ENCODE assay signal across 17 cellular contexts in genomic region chr2:58680938-58681337, GRCh38.
DNase-seq lines count a peak whose midpoint lies in the region; ATAC-seq, FAIRE-seq and TF ChIP-seq lines count a peak whose summit lies in the region.
"Had no signal": no experiment of that assay in that cellular context is flagged by ENCODE, and none has a peak within 500 bp of the region (broad histone marks: within the 10 kb centered on the region; RNA-seq: fewer than 3 reads in every experiment).

No MANE protein-coding gene starts in this region.

- H3K27ac Mint-ChIP-seq in neural progenitor cell, result no peak overlapping the region
- H3K27ac Mint-ChIP-seq: activated T-cell treated with anti-CD3 and anti-CD28 coated beads, Interleukin-2, amount 50 U/mL, for 72 hours; nephron progenitor cell had no signal

- H3K4me3 ChIP-seq in bronchial epithelial cell (ENCODE audit: low read depth, low read length) (no peak overlapping the region), neural progenitor cell (no peak overlapping the region), spleen (no peak overlapping the region)
- H3K4me3 ChIP-seq: coronary artery, lung, right atrium auricular region had no signal

- H3K4me2 ChIP-seq in neural progenitor cell, result no peak overlapping the region

- no peak overlapping the region for H3K9ac ChIP-seq in neural progenitor cell

- H3K4me1 ChIP-seq in neural progenitor cell, result no peaks in the 10 kb centered on the region
- no peaks in the 10 kb centered on the region for H3K4me1 ChIP-seq in spleen
- H3K4me1 ChIP-seq: right atrium auricular region had no signal

- H3K9me3 Mint-ChIP-seq in neural progenitor cell, result no peaks in the 10 kb centered on the region
- H3K9me3 Mint-ChIP-seq: activated T-cell treated with anti-CD3 and anti-CD28 coated beads, Interleukin-2, amount 50 U/mL, for 72 hours; nephron progenitor cell had no signal

- 90 to 98% (median 93%) methylated on average over 1 of the region's 1 CpG for WGBS in spleen, 5 donors

- H3K4me3 Mint-ChIP-seq in neural progenitor cell, result no peak overlapping the region
- H3K4me3 Mint-ChIP-seq: activated T-cell treated with anti-CD3 and anti-CD28 coated beads, Interleukin-2, amount 50 U/mL, for 72 hours; nephron progenitor cell had no signal

- TF ChIP-seq CTCF in bronchial epithelial cell (IDR thresholded peaks at IDR 0.05; ENCODE audit: insufficient read depth, low read length, severe bottlenecking), result no peak
- peak; percentile 20 for TF ChIP-seq CTCF in neural progenitor cell (IDR thresholded peaks at IDR 0.05)
- no peak for TF ChIP-seq CTCF in spleen (IDR thresholded peaks at IDR 0.05 in 8 of 11, conservative IDR thresholded peaks at IDR 0.05 in 3 of 11)

- ATAC-seq in HG03439 (IDR thresholded peaks at IDR 0.05; ENCODE audit: unreplicated experiment), result no peak
- ATAC-seq: activated T-cell treated with anti-CD3 and anti-CD28 coated beads, Interleukin-2, amount 50 U/mL, for 72 hours had no signal

- H3K9me3 ChIP-seq in neural progenitor cell (ENCODE audit: low read depth) (no peaks in the 10 kb centered on the region), spleen (no peaks in the 10 kb centered on the region)

- intact Hi-C loops in spleen (cut with DNase I; ENCODE audit: low total_unique reads), result no loop called here

- H3K27ac ChIP-seq in neural progenitor cell, result no peak overlapping the region
- H3K27ac ChIP-seq in spleen, result no peak overlapping the region
- H3K27ac ChIP-seq: coronary artery, right atrium auricular region had no signal

- H3K4me1 Mint-ChIP-seq in neural progenitor cell, result no peaks in the 10 kb centered on the region
- H3K4me1 Mint-ChIP-seq: nephron progenitor cell had no signal

- H3K27me3 Mint-ChIP-seq in neural progenitor cell (ENCODE audit: insufficient read depth, low read depth), result peaks cover 2% of the 10 kb centered on the region

- TF ChIP-seq POLR2A in spleen (IDR thresholded peaks at IDR 0.05), result no peak

- no peaks in the 10 kb centered on the region for H3F3A ChIP-seq in neural progenitor cell (ENCODE audit: low read depth)

- no peak for FAIRE-seq in bronchial epithelial cell (lab: Jason Lieb, UNC)

- H3K36me3 Mint-ChIP-seq in neural progenitor cell, result no peaks in the 10 kb centered on the region

- H3K36me3 ChIP-seq in bronchial epithelial cell (ENCODE audit: control insufficient read depth, insufficient read depth, low read length) (no peaks in the 10 kb centered on the region), neural progenitor cell (no peaks in the 10 kb centered on the region), spleen (no peaks in the 10 kb centered on the region)
- H3K36me3 ChIP-seq: right atrium auricular region had no signal

- no peaks in the 10 kb centered on the region for H3K27me3 ChIP-seq in bronchial epithelial cell (ENCODE audit: control insufficient read depth, insufficient read depth, low read length)
- H3K27me3 ChIP-seq in neural progenitor cell, result no peaks in the 10 kb centered on the region
- no peaks in the 10 kb centered on the region for H3K27me3 ChIP-seq in spleen (replicated peaks in 1 of 7)
- H3K27me3 ChIP-seq: right atrium auricular region had no signal

- DNase-seq in DMS53 (lab: John Stamatoyannopoulos, UW) (peak; percentile 31), DMS53 treated with DMSO at 0.1 percent for 48 hours (lab: John Stamatoyannopoulos, UW; ENCODE audit: unreplicated experiment) (no peak), NCI-H460 (ENCODE audit: extremely low read depth, low read depth) (peak; percentile 15), bronchial epithelial cell (ENCODE audit: low read depth) (peak; percentile 39), neural progenitor cell (ENCODE audit: low spot score) (no peak), NK-92 (lab: John Stamatoyannopoulos, UW; ENCODE audit: unreplicated experiment) (no peak), spleen (no peak)
- DNase-seq: activated T-cell treated with anti-CD3 and anti-CD28 coated beads, Interleukin-2, amount 50 U/mL, for 72 hours; amniotic stem cell; NCI-H1048; nephron progenitor cell; stimulated activated CD4-positive, alpha-beta T cell treated with anti-CD3 and anti-CD28 coated beads, Interleukin-2, amount 100 ng/mL, for 48 hours; T1000 had no signal

- H4K20me1 ChIP-seq in neural progenitor cell (ENCODE audit: low read depth), result no peaks in the 10 kb centered on the region

- no peaks in the 10 kb centered on the region for H3K79me2 ChIP-seq in neural progenitor cell (ENCODE audit: low read depth)

- no peak overlapping the region for H2AFZ ChIP-seq in neural progenitor cell (replicated peaks)

Comparison
In these comparisons a context has a peak if more than half of its experiments do, and no peak if none do; other contexts are left out.
1. DNase-seq: peak in DMS53 (single experiment), NCI-H460 (single experiment) and bronchial epithelial cell (single experiment); none in DMS53 treated with DMSO at 0.1 percent for 48 hours (single experiment), neural progenitor cell (single experiment), NK-92 (single experiment) and spleen (single experiment).